Comparison of ENCODE assay signal across 20 cellular contexts in the genomic region with DNA sequence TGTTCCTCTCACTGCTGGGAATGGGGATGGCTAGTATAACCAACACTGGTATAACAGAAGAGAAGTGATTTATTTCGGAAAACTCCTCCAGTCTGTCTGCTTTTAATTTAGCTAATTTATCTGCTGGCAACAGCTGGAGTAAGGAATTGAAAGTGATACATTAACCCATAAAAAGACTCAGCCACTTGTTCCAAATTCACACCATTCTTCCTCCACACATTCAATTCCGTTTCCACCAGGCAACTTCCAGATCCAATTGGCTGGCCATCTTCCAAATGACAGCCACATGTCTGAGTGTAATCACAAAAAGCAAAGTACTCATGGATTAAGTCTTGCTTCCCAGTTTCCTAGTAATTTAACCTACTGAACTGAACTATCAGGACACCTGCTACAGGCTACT.
"Had no signal": no experiment of that assay in that cellular context is flagged by ENCODE, and none has a peak within 500 bp of the region (broad histone marks: within the 10 kb centered on the region; RNA-seq: fewer than 3 reads in every experiment).

No MANE protein-coding gene starts in this region.

- H3K9me3 Mint-ChIP-seq: activated CD8-positive, alpha-beta T cell treated with anti-CD3 and anti-CD28 coated beads for 36 hours; activated naive CD8-positive, alpha-beta T cell treated with anti-CD3 and anti-CD28 coated beads, Interleukin-2, amount 50 U/mL, for 24 hours; activated T-cell treated with anti-CD3 and anti-CD28 coated beads, Interleukin-2, amount 50 U/mL, for 72 hours; stimulated activated naive B cell treated with anti-CD40 and anti-IgM and Interleukin-4, amounts not matched to agents 10 μg/mL and 1 μg/mL and 100 μg/mL, for 72 hours had no signal

- H3K4me1 Mint-ChIP-seq: stimulated activated naive B cell treated with anti-CD40 and anti-IgM and Interleukin-4, amounts not matched to agents 10 μg/mL and 1 μg/mL and 100 μg/mL, for 72 hours had no signal

- H3K4me3 Mint-ChIP-seq: activated CD8-positive, alpha-beta T cell treated with anti-CD3 and anti-CD28 coated beads for 36 hours; activated naive CD8-positive, alpha-beta T cell treated with anti-CD3 and anti-CD28 coated beads, Interleukin-2, amount 50 U/mL, for 24 hours; activated T-cell treated with anti-CD3 and anti-CD28 coated beads, Interleukin-2, amount 50 U/mL, for 72 hours; stimulated activated naive B cell treated with anti-CD40 and anti-IgM and Interleukin-4, amounts not matched to agents 10 μg/mL and 1 μg/mL and 100 μg/mL, for 72 hours had no signal

- H3K9me3 ChIP-seq: psoas muscle, right lobe of liver, spleen, suprapubic skin, upper lobe of left lung had no signal

- H3K27ac Mint-ChIP-seq: activated CD8-positive, alpha-beta T cell treated with anti-CD3 and anti-CD28 coated beads for 36 hours; activated naive CD8-positive, alpha-beta T cell treated with anti-CD3 and anti-CD28 coated beads, Interleukin-2, amount 50 U/mL, for 24 hours; activated T-cell treated with anti-CD3 and anti-CD28 coated beads, Interleukin-2, amount 50 U/mL, for 72 hours; stimulated activated naive B cell treated with anti-CD40 and anti-IgM and Interleukin-4, amounts not matched to agents 10 μg/mL and 1 μg/mL and 100 μg/mL, for 72 hours had no signal

- DNase-seq: activated CD4-positive, alpha-beta T cell treated with anti-CD3 and anti-CD28 coated beads for 4 hours; activated CD8-positive, alpha-beta memory T cell treated with anti-CD3 and anti-CD28 coated beads, Interleukin-2, amount 50 U/mL, for 4 hours; activated CD8-positive, alpha-beta T cell treated with anti-CD3 and anti-CD28 coated beads for 36 hours; activated gamma-delta T cell treated with Interleukin-2 at 50 U/mL for 16 hours; activated naive CD8-positive, alpha-beta T cell treated with anti-CD3 and anti-CD28 coated beads, Interleukin-2, amount 50 U/mL, for 24 hours; activated T-cell treated with anti-CD3 and anti-CD28 coated beads, Interleukin-2, amount 50 U/mL, for 72 hours; effector CD4-positive, alpha-beta T cell; kidney; mesendoderm; psoas muscle; right lobe of liver; spleen; stimulated activated CD4-positive, alpha-beta T cell treated with anti-CD3 and anti-CD28 coated beads, Interleukin-1b, Interleukin-23, amount 100 ng/mL, for 48 hours; stimulated activated naive B cell treated with anti-CD40 and anti-IgM and Interleukin-4, amounts not matched to agents 10 μg/mL and 1 μg/mL and 100 μg/mL, for 72 hours; T1000; upper lobe of left lung had no signal

- H3K36me3 Mint-ChIP-seq: stimulated activated naive B cell treated with anti-CD40 and anti-IgM and Interleukin-4, amounts not matched to agents 10 μg/mL and 1 μg/mL and 100 μg/mL, for 72 hours had no signal

- H3K27ac ChIP-seq: cardiac muscle cell, hepatocyte, psoas muscle, right lobe of liver, spleen, suprapubic skin, upper lobe of left lung, VCaP had no signal

- H3K4me3 ChIP-seq: cardiac muscle cell, hepatocyte, psoas muscle, right lobe of liver, spleen, suprapubic skin, upper lobe of left lung had no signal

- H3K27me3 Mint-ChIP-seq: activated CD8-positive, alpha-beta T cell treated with anti-CD3 and anti-CD28 coated beads for 36 hours had no signal

- H3K27me3 ChIP-seq: cardiac muscle cell, hepatocyte, right lobe of liver, spleen, suprapubic skin, upper lobe of left lung had no signal

- H3K4me1 ChIP-seq: psoas muscle, right lobe of liver, spleen, suprapubic skin, upper lobe of left lung had no signal
